Comparison of ENCODE assay signal across 11 cellular contexts in genomic region chr15:85622432-85622831, GRCh38.
DNase-seq lines count a peak whose midpoint lies in the region; ATAC-seq and TF ChIP-seq lines count a peak whose summit lies in the region.
"Had no signal": no experiment of that assay in that cellular context is flagged by ENCODE, and none has a peak within 500 bp of the region (broad histone marks: within the 10 kb centered on the region; RNA-seq: fewer than 3 reads in every experiment).

No MANE protein-coding gene starts in this region.

- H3K27ac ChIP-seq in right cardiac atrium (ENCODE audit: low read length): peak overlapping the region; percentile 47
- peak overlapping the region; percentile 3 to 85 (median 78) for H3K27ac ChIP-seq in stomach

- H3K4me1 ChIP-seq in right cardiac atrium (ENCODE audit: control insufficient read depth, insufficient read depth, low read length) (peaks cover 10% of the 10 kb centered on the region), stomach (peaks cover 48 to 100% (median 83%) of the 10 kb centered on the region in 4 donors)

- peak overlapping the region; percentile 34 for H3K4me3 Mint-ChIP-seq in T-helper 17 cell

- ATAC-seq in T-helper 17 cell (no peak), right cardiac atrium (no peak), HG02759 (IDR thresholded peaks at IDR 0.05; ENCODE audit: unreplicated experiment) (no peak)

- 38% methylated on average over 5 of the region's 5 CpGs for WGBS in right cardiac atrium
- WGBS in stomach, 5 donors: 34 to 62% (median 47%) methylated on average over 5 of the region's 5 CpGs

- H3K27me3 ChIP-seq in right cardiac atrium (ENCODE audit: control insufficient read depth, insufficient read depth) (no peaks in the 10 kb centered on the region), stomach (no peaks in the 10 kb centered on the region)

- H3K4me1 Mint-ChIP-seq in T-helper 17 cell: peaks cover 56% of the 10 kb centered on the region

- H3K27me3 Mint-ChIP-seq in T-helper 17 cell: no peaks in the 10 kb centered on the region

- TF ChIP-seq EP300 in stomach (IDR thresholded peaks at IDR 0.05): no peak

- peak overlapping the region; percentile 63 for H3K4me3 ChIP-seq in right cardiac atrium (ENCODE audit: low read length)
- H3K4me3 ChIP-seq in stomach: peak overlapping the region; percentile 41 to 52 (median 48)

- H3K36me3 Mint-ChIP-seq in T-helper 17 cell (ENCODE audit: low read depth): peaks cover 8% of the 10 kb centered on the region

- peaks cover 0 to 25% (median 8%) of the 10 kb centered on the region in 4 donors for H3K36me3 ChIP-seq in stomach

- no peak for TF ChIP-seq POLR2A in stomach (IDR thresholded peaks at IDR 0.05)

- H3K9me3 ChIP-seq in T-helper 17 cell (ENCODE audit: control insufficient read depth, low read length, poor library complexity, severe bottlenecking): no peaks in the 10 kb centered on the region
- no peaks in the 10 kb centered on the region for H3K9me3 ChIP-seq in right cardiac atrium (ENCODE audit: control insufficient read depth, low read length)
- no peaks in the 10 kb centered on the region for H3K9me3 ChIP-seq in stomach

- intact Hi-C loops in right cardiac atrium (cut with DNase I): loop anchor here in 1 of 4 donors (10.0 kb wide), 1 partner anchor 82 kb away; no protein-coding TSS in a partner anchor
- intact Hi-C loops in stomach (cut with DNase I; ENCODE audit: low total_unique reads): no loop called here

- no peak for TF ChIP-seq CTCF in stomach (IDR thresholded peaks at IDR 0.05)

- DNase-seq in NCI-H510A treated with DMSO at 0.1 percent for 48 hours (lab: John Stamatoyannopoulos, UW) (peak; percentile 1), NCI-H510A (lab: John Stamatoyannopoulos, UW) (no peak), T-helper 17 cell (no peak), right cardiac atrium (no peak), stomach (no peak), ureter (ENCODE audit: low spot score) (no peak), A172 (ENCODE audit: low spot score) (no peak)
- DNase-seq: activated CD8-positive, alpha-beta memory T cell treated with anti-CD3 and anti-CD28 coated beads for 24 hours; effector CD8-positive, alpha-beta T cell; NCI-H1694 treated with DMSO at 0.1 percent for 48 hours had no signal

- no peak overlapping the region for H3K27ac Mint-ChIP-seq in T-helper 17 cell
